16 cellular contexts compared by ENCODE assay signal in genomic region chr7:158284121-158284520, GRCh38.
"Had no signal": no experiment of that assay in that cellular context is flagged by ENCODE, and none has a peak within 500 bp of the region (broad histone marks: within the 10 kb centered on the region; RNA-seq: fewer than 3 reads in every experiment).

No MANE protein-coding gene starts in this region.

- DNase-seq: activated CD4-positive, alpha-beta T cell treated with anti-CD3 and anti-CD28 coated beads, Interleukin-2, amount 50 U/mL, for 1 hour; activated naive CD4-positive, alpha-beta T cell treated with anti-CD3 and anti-CD28 coated beads, Interleukin-2, amount 50 U/mL, for 16 hours; amniotic stem cell; foreskin keratinocyte; left ventricle myocardium inferior; mesendoderm; SW 1271; thyroid gland had no signal

- H3K27me3 ChIP-seq: body of pancreas, foreskin keratinocyte, neural progenitor cell, SJSA1, thyroid gland had no signal

- H3K27ac ChIP-seq: body of pancreas, foreskin keratinocyte, left ventricle myocardium inferior, neural progenitor cell, parathyroid adenoma, SJSA1, skin epidermis, thyroid gland had no signal

- ATAC-seq: body of pancreas, foreskin keratinocyte had no signal

- H3K36me3 ChIP-seq: SJSA1, thyroid gland had no signal

- H3K4me1 ChIP-seq: body of pancreas, foreskin keratinocyte, left ventricle myocardium inferior, neural progenitor cell, parathyroid adenoma, SJSA1, thyroid gland had no signal

- H3K27me3 Mint-ChIP-seq: central memory CD8-positive, alpha-beta T cell had no signal

- H3K4me3 Mint-ChIP-seq: activated T-helper 1 cell treated with anti-CD3 and anti-CD28 coated beads, Interleukin-12 subunit alpha, Interleukin-12 subunit beta, Interleukin-2, Interleukin-4 antibody, amounts not matched to agents 30 ng/mL and 10 ng/mL and 1 ng/mL, durations not matched to agents 14 hours and 24 hours and 36 hours; central memory CD8-positive, alpha-beta T cell; neural progenitor cell; T-helper 2 cell treated with Interferon-gamma antibody and Interleukin-4, amounts not matched to agents 5 μg/mL and 100 μg/mL, for 36 hours had no signal

- H3K4me3 ChIP-seq: body of pancreas, left ventricle myocardium inferior, neural progenitor cell, SJSA1, skin epidermis, thyroid gland had no signal

- H3K27ac Mint-ChIP-seq: activated T-helper 1 cell treated with anti-CD3 and anti-CD28 coated beads, Interleukin-12 subunit alpha, Interleukin-12 subunit beta, Interleukin-2, Interleukin-4 antibody, amounts not matched to agents 30 ng/mL and 10 ng/mL and 1 ng/mL, durations not matched to agents 14 hours and 24 hours and 36 hours; T-helper 2 cell treated with Interferon-gamma antibody and Interleukin-4, amounts not matched to agents 5 μg/mL and 100 μg/mL, for 36 hours had no signal

- H3K9me3 ChIP-seq: body of pancreas, thyroid gland had no signal

- H3K4me1 Mint-ChIP-seq: central memory CD8-positive, alpha-beta T cell had no signal
